Comparison of ENCODE assay signal across 8 cellular contexts in the genomic region with DNA sequence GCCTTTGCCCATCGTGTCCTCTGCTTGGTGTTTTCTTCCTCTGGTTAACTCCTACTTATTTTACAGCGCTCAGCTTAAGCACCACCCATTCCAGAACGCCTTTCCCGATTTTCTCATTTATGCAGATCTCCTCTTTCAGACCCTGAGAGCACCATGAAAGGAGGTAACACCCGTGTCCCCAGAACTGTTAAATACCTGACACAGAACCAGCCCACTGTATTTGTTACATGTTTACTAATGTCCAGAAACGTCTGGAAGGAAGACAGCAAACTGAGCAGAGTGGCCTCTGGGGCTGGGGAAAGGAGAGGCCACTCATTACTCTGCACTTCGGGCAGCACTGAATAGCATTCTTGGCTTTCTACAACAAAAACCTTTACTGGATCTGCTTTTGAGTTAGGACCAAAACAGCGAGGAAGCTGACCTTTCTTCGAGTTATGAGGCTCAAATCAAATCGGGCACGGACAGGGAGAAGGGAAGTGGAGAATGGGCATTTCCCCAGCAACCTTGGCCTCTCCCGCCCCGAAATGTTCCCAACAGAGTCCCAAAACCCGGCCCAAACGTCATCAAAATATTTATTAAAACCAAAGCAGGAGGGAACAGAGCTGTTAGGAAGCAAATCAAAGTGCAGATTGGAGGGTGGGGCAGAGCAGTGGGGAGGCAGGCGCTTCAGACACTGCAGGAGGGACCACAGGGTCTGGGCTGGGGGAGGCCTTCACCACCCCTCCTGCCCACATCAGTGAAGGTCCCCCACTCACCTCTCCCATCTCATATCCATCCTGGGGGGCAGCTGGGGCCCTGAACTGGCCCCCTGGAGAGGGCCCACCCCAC. TPM values are rescaled to one million over a fixed set of nuclear protein-coding genes. Genes with fewer than 3 reads are reported as not detected.
DNase-seq lines count a peak whose midpoint lies in the region; ATAC-seq, FAIRE-seq and TF ChIP-seq lines count a peak whose summit lies in the region.

No MANE protein-coding gene starts in this region.

- H3K4me1 ChIP-seq in GM12878 (ENCODE audit: control insufficient read depth, insufficient read depth, low read length) (peaks cover 22% of the 10 kb centered on the region), upper lobe of left lung (peaks cover 19 to 44% (median 41%) of the 10 kb centered on the region in 4 donors)

- RAD21 ChIA-PET in GM12878 (lab: Charles Lee; ENCODE audit: unreplicated experiment), result interaction anchor here (2.2 kb wide), 1 partner anchor 9 kb away, joined by 6 read pairs; a partner anchor contains a TSS

- SMC1A ChIA-PET in GM12878 (lab: Charles Lee; ENCODE audit: uncharacterized antibody, unreplicated experiment), result interaction anchor here (1.4 kb wide), 1 partner anchor 13 kb away, joined by 5 read pairs; no protein-coding TSS in a partner anchor

- TF ChIP-seq RAD21 in GM12878 (IDR thresholded peaks at IDR 0.05; ENCODE audit: insufficient read depth, low read depth, low read length), result no peak

- FAIRE-seq in GM12878 (lab: Jason Lieb, UNC), result no peak

- CTCF ChIA-PET in GM12878 (lab: Yijun Ruan, JAX), result interaction anchor here (0.7 to 0.8 kb wide), 2 partner anchors 9 to 218 kb away, joined by 3 read pairs; a partner anchor contains a TSS

- H3K36me3 ChIP-seq in GM12878 (ENCODE audit: control insufficient read depth in 2 of 2, insufficient read depth in 2 of 2, low read length in 1 of 2), result peaks cover 0 to 5% of the 10 kb centered on the region in 2 experiments; a peak in 3 of 4 replicates
- no peaks in the 10 kb centered on the region for H3K36me3 ChIP-seq in upper lobe of left lung

- TF ChIP-seq CTCF in GM12878 (IDR thresholded peaks at IDR 0.05 in 2 of 3, conservative IDR thresholded peaks at IDR 0.05 in 1 of 3; ENCODE audit: control insufficient read depth in 2 of 3, extremely low read depth in 1 of 3, insufficient read depth in 1 of 3, low read depth in 3 of 3, low read length in 3 of 3), result no peak
- TF ChIP-seq CTCF in upper lobe of left lung (IDR thresholded peaks at IDR 0.05), result no peak

- H3K79me2 ChIP-seq in GM12878 (ENCODE audit: control insufficient read depth, insufficient read depth, low read length), result peaks cover 3% of the 10 kb centered on the region

- H3K9me3 ChIP-seq in GM12878 (replicated peaks; ENCODE audit: control insufficient read depth, insufficient read depth, low read length) (no peaks in the 10 kb centered on the region), upper lobe of left lung (no peaks in the 10 kb centered on the region)

- BruUV-seq in GM12878 (replicated peaks; lab: Mats Ljungman, UMichigan), result no TSS peak

- TF ChIP-seq EP300 in GM12878 (IDR thresholded peaks at IDR 0.05; ENCODE audit: borderline replicate concordance in 1 of 2, control insufficient read depth in 1 of 2, low read depth in 2 of 2, low read length in 2 of 2) (no peak), upper lobe of left lung (IDR thresholded peaks at IDR 0.05) (no peak)

- no peaks in the 10 kb centered on the region for H3K36me3 Mint-ChIP-seq in activated T-cell treated with anti-CD3 and anti-CD28 coated beads, Interleukin-2, amount 50 U/mL, for 4 hours (ENCODE audit: insufficient read depth)
- H3K36me3 Mint-ChIP-seq in memory B cell, result peaks cover 2% of the 10 kb centered on the region

- peaks cover 42% of the 10 kb centered on the region for H3K4me1 Mint-ChIP-seq in activated T-cell treated with anti-CD3 and anti-CD28 coated beads, Interleukin-2, amount 50 U/mL, for 4 hours (ENCODE audit: low read depth)
- peaks cover 25% of the 10 kb centered on the region for H3K4me1 Mint-ChIP-seq in memory B cell

- ATAC-seq in activated T-cell treated with anti-CD3 and anti-CD28 coated beads, Interleukin-2, amount 50 U/mL, for 4 hours, result no peak
- no peak for ATAC-seq in GM12878
- no peak for ATAC-seq in memory B cell (ENCODE audit: low read depth)
- ATAC-seq in upper lobe of left lung (ENCODE audit: low FRiP score in 2 of 2), result peak in 1 of 2 donors; percentile 2
- no peak for ATAC-seq in GM19397 (IDR thresholded peaks at IDR 0.05; ENCODE audit: unreplicated experiment)
- no peak for ATAC-seq in HG02981 (IDR thresholded peaks at IDR 0.05; ENCODE audit: unreplicated experiment)

- H3K4me3 ChIP-seq in GM12878 (no peak overlapping the region), upper lobe of left lung (peak overlapping the region in 3 of 4 donors; percentile 63 to 87 (median 83))

- H3K27me3 ChIP-seq in GM12878 (replicated peaks in 1 of 2; ENCODE audit: control insufficient read depth in 2 of 2, insufficient read depth in 2 of 2, low read length in 1 of 2) (no peaks in the 10 kb centered on the region), upper lobe of left lung (no peaks in the 10 kb centered on the region)

- no peaks in the 10 kb centered on the region for H3K27me3 Mint-ChIP-seq in activated T-cell treated with anti-CD3 and anti-CD28 coated beads, Interleukin-2, amount 50 U/mL, for 4 hours (ENCODE audit: low read depth)
- H3K27me3 Mint-ChIP-seq in memory B cell, result no peaks in the 10 kb centered on the region

- no peak for DNase-seq in activated T-cell treated with anti-CD3 and anti-CD28 coated beads, Interleukin-2, amount 50 U/mL, for 4 hours
- no peak for DNase-seq in activated T-cell treated with anti-CD3 and anti-CD28 coated beads, Interleukin-2, amount 50 U/mL, for 1 hour
- DNase-seq in GM12878 (ENCODE audit: low read depth, low spot score) (no peak), memory B cell (ENCODE audit: low spot score in 2 of 2) (no peak), upper lobe of left lung (no peak), NCI-H446 treated with DMSO at 0.1 percent for 48 hours (lab: John Stamatoyannopoulos, UW) (no peak)

- POLR2A ChIA-PET in GM12878 (lab: Charles Lee), result no interaction called here

- in situ Hi-C loops in GM12878 (cut with MboI), result no loop called here

- H2AFZ ChIP-seq in GM12878 (ENCODE audit: control insufficient read depth, low read depth, low read length), result peak overlapping the region; percentile 82; the same call in 1 of the 2 replicates

- no peak overlapping the region for H3K27ac Mint-ChIP-seq in memory B cell

- no peaks in the 10 kb centered on the region for H4K20me1 ChIP-seq in GM12878 (ENCODE audit: control insufficient read depth, insufficient read depth)

- peak overlapping the region; percentile 64 for H3K4me2 ChIP-seq in GM12878 (ENCODE audit: control insufficient read depth, insufficient read depth)

- intact Hi-C loops in GM12878 (cut with micrococcal nuclease; ENCODE audit: unreplicated experiment), result no loop called here

- no peaks in the 10 kb centered on the region for H3K9me3 Mint-ChIP-seq in activated T-cell treated with anti-CD3 and anti-CD28 coated beads, Interleukin-2, amount 50 U/mL, for 4 hours
- no peaks in the 10 kb centered on the region for H3K9me3 Mint-ChIP-seq in memory B cell

- no peak overlapping the region for H3K9ac ChIP-seq in GM12878 (ENCODE audit: control insufficient read depth, insufficient read depth, low read length)

- 85% methylated on average over 16 of the region's 16 CpGs for WGBS in GM12878 (ENCODE audit: insufficient coverage, insufficient replicate concordance, low lambda C conversion rate, missing lambda C conversion rate)
- WGBS in upper lobe of left lung, 2 donors, result 44 to 54% methylated on average over 16 of the region's 16 CpGs

- no peak overlapping the region for H3K27ac ChIP-seq in GM12878 (ENCODE audit: control insufficient read depth, insufficient read depth)
- peak overlapping the region; percentile 77 to 91 (median 82) for H3K27ac ChIP-seq in upper lobe of left lung

- peak overlapping the region; percentile 67 for H3K4me3 Mint-ChIP-seq in activated T-cell treated with anti-CD3 and anti-CD28 coated beads, Interleukin-2, amount 50 U/mL, for 4 hours
- H3K4me3 Mint-ChIP-seq in memory B cell, result peak overlapping the region; percentile 72

- TF ChIP-seq POLR2A in GM12878 (IDR thresholded peaks at IDR 0.05; ENCODE audit: low read depth, low read length) (no peak; the same call in 1 of the 2 replicates), upper lobe of left lung (IDR thresholded peaks at IDR 0.05) (no peak)

RNA-seq across cellular contexts. Expression of a gene that starts 1.1 kb away (rescaled TPM):
- 10 to 100 TPM in 1 of 3 donors, 1 to 10 TPM in 2; 8.0 to 11.8 (median 9.7) TPM for total RNA-seq in activated T-cell treated with anti-CD3 and anti-CD28 coated beads, Interleukin-2, amount 50 U/mL, for 4 hours
- 19.3 and 24.9 TPM in 2 replicates for total RNA-seq in GM12878 (2013; cell fraction: nucleolus; rRNA removed)
- total RNA-seq in GM12878 (2014; rRNA removed) (14.3 and 15.6 TPM in 2 replicates), GM12878 (2014; rRNA removed; fragmentation: Illumina TruSeq; extraction: Trizol) (7.3 and 7.6 TPM in 2 replicates), GM12878 (2021) (13.6 and 14.2 TPM in 2 replicates), upper lobe of left lung (100 to 1,000 TPM in 2 of 6 donors, 10 to 100 TPM in 4; 43.4 to 309 (median 90.6) TPM)
- 1.4 TPM for polyA plus RNA-seq in GM12878 (2011; ENCODE audit: low read depth)
- polyA plus RNA-seq in GM12878 (2011; rRNA removed) (2.1 and 3.6 TPM in 2 replicates), GM12878 (2014; fragmentation: Illumina TruSeq; extraction: Trizol) (3.4 and 4.6 TPM in 2 replicates), GM12878 (2014; fragmentation: Nextera tagmentation; extraction: Ambion mirVana) (1 to 10 TPM in 1 of 2 experiments, under 1 TPM in 1; 0.21 to 1.3 TPM), GM12878 (2014; rRNA removed) (14.5 and 17.0 TPM in 2 replicates), GM12878 (2016; fragmentation: Nextera tagmentation; extraction: Ambion mirVana) (1 to 10 TPM; 7.0 to 8.5 TPM)
- polyA plus RNA-seq in GM12878 (2011; cell fraction: cytosol; rRNA removed), result 5.9 and 8.1 TPM in 2 replicates
- polyA plus RNA-seq in GM12878 (2011; cell fraction: nucleus; rRNA removed), result 30.0 and 35.4 TPM in 2 replicates
- polyA plus RNA-seq in GM12878 (2012), result 5.9 and 6.9 TPM in 2 replicates
- 2.5 and 8.5 TPM in 2 replicates for polyA minus RNA-seq in GM12878 (2011; rRNA and poly(A)+ RNA removed)
- polyA minus RNA-seq in GM12878 (2011; cell fraction: cytosol; rRNA and poly(A)+ RNA removed), result 3.2 and 5.5 TPM in 2 replicates
- 8.0 and 9.9 TPM in 2 replicates for polyA minus RNA-seq in GM12878 (2011; cell fraction: nucleus; rRNA and poly(A)+ RNA removed)

RNA-seq across cellular contexts. Expression of a gene that starts 8.6 kb away (rescaled TPM):
- total RNA-seq in activated T-cell treated with anti-CD3 and anti-CD28 coated beads, Interleukin-2, amount 50 U/mL, for 4 hours, result 1 to 10 TPM; 5.0 to 7.6 (median 6.9) TPM
- 2.4 TPM in 2 replicates for total RNA-seq in GM12878 (2013; cell fraction: nucleolus; rRNA removed)
- total RNA-seq in GM12878 (2014; rRNA removed) (4.3 and 5.0 TPM in 2 replicates), GM12878 (2014; rRNA removed; fragmentation: Illumina TruSeq; extraction: Trizol) (0.28 and 0.49 TPM in 2 replicates), GM12878 (2021) (3.6 and 3.7 TPM in 2 replicates), upper lobe of left lung (1 to 10 TPM in 5 of 6 donors, not detected in 1; 1.7 to 3.8 (median 2.1) TPM)
- polyA plus RNA-seq in GM12878 (2011; ENCODE audit: low read depth), result not detected
- polyA plus RNA-seq in GM12878 (2011; rRNA removed) (0.04 and 0.12 TPM in 2 replicates), GM12878 (2014; fragmentation: Illumina TruSeq; extraction: Trizol) (0.21 TPM in 1 of 2 replicates, not detected in the other), GM12878 (2014; fragmentation: Nextera tagmentation; extraction: Ambion mirVana) (under 1 TPM; 0.16 to 0.46 TPM), GM12878 (2014; rRNA removed) (1.3 and 2.4 TPM in 2 replicates), GM12878 (2016; fragmentation: Nextera tagmentation; extraction: Ambion mirVana) (1 to 10 TPM; 3.6 to 4.7 TPM)
- polyA plus RNA-seq in GM12878 (2011; cell fraction: cytosol; rRNA removed), result 0.19 and 0.22 TPM in 2 replicates
- 0.61 and 1.0 TPM in 2 replicates for polyA plus RNA-seq in GM12878 (2011; cell fraction: nucleus; rRNA removed)
- polyA plus RNA-seq in GM12878 (2012), result 0.90 and 1.2 TPM in 2 replicates
- 0.22 and 0.62 TPM in 2 replicates for polyA minus RNA-seq in GM12878 (2011; rRNA and poly(A)+ RNA removed)
- polyA minus RNA-seq in GM12878 (2011; cell fraction: cytosol; rRNA and poly(A)+ RNA removed), result 0.53 and 0.83 TPM in 2 replicates
- 2.9 and 5.5 TPM in 2 replicates for polyA minus RNA-seq in GM12878 (2011; cell fraction: nucleus; rRNA and poly(A)+ RNA removed)

RNA-seq across cellular contexts. Expression of a gene that starts 10.8 kb away (rescaled TPM):
- total RNA-seq in activated T-cell treated with anti-CD3 and anti-CD28 coated beads, Interleukin-2, amount 50 U/mL, for 4 hours, result 10 to 100 TPM; 57.5 to 60.2 (median 57.6) TPM
- total RNA-seq in GM12878 (2013; cell fraction: nucleolus; rRNA removed), result 8.1 and 11.3 TPM in 2 replicates
- total RNA-seq in GM12878 (2014; rRNA removed) (31.6 and 36.7 TPM in 2 replicates), GM12878 (2014; rRNA removed; fragmentation: Illumina TruSeq; extraction: Trizol) (22.8 and 26.1 TPM in 2 replicates), GM12878 (2021) (41.5 and 43.2 TPM in 2 replicates), upper lobe of left lung (10 to 100 TPM in 1 of 6 donors, 1 to 10 TPM in 5; 5.5 to 12.9 (median 6.8) TPM)
- 7.8 TPM for polyA plus RNA-seq in GM12878 (2011; ENCODE audit: low read depth)
- polyA plus RNA-seq in GM12878 (2011; rRNA removed) (10.0 and 17.8 TPM in 2 replicates), GM12878 (2014; fragmentation: Illumina TruSeq; extraction: Trizol) (13.0 and 21.6 TPM in 2 replicates), GM12878 (2014; fragmentation: Nextera tagmentation; extraction: Ambion mirVana) (1 to 10 TPM in 1 of 2 experiments, under 1 TPM in 1; 0.29 to 2.1 TPM), GM12878 (2014; rRNA removed) (50.2 and 55.4 TPM in 2 replicates), GM12878 (2016; fragmentation: Nextera tagmentation; extraction: Ambion mirVana) (10 to 100 TPM in 1 of 2 experiments, 1 to 10 TPM in 1; 3.2 to 16.7 TPM)
- polyA plus RNA-seq in GM12878 (2011; cell fraction: cytosol; rRNA removed), result 21.2 and 29.9 TPM in 2 replicates
- polyA plus RNA-seq in GM12878 (2011; cell fraction: nucleus; rRNA removed), result 53.2 and 72.7 TPM in 2 replicates
- polyA plus RNA-seq in GM12878 (2012), result 17.4 and 23.4 TPM in 2 replicates
- polyA minus RNA-seq in GM12878 (2011; rRNA and poly(A)+ RNA removed), result 11.0 and 14.8 TPM in 2 replicates
- 7.5 and 8.4 TPM in 2 replicates for polyA minus RNA-seq in GM12878 (2011; cell fraction: cytosol; rRNA and poly(A)+ RNA removed)
- polyA minus RNA-seq in GM12878 (2011; cell fraction: nucleus; rRNA and poly(A)+ RNA removed), result 5.9 and 9.2 TPM in 2 replicates

RNA-seq across cellular contexts. Expression of a gene that starts 13.2 kb away (rescaled TPM):
- total RNA-seq in activated T-cell treated with anti-CD3 and anti-CD28 coated beads, Interleukin-2, amount 50 U/mL, for 4 hours, result under 1 TPM; 0.11 to 0.38 (median 0.20) TPM
- 0.38 and 0.54 TPM in 2 replicates for total RNA-seq in GM12878 (2013; cell fraction: nucleolus; rRNA removed)
- 0.27 TPM in 1 of 2 replicates, not detected in the other for total RNA-seq in GM12878 (2014; rRNA removed)
- total RNA-seq in GM12878 (2014; rRNA removed; fragmentation: Illumina TruSeq; extraction: Trizol), result 0.05 and 0.13 TPM in 2 replicates
- total RNA-seq in GM12878 (2021), result 0.11 and 0.23 TPM in 2 replicates
- polyA plus RNA-seq in GM12878 (2011; ENCODE audit: low read depth), result not detected
- polyA plus RNA-seq in GM12878 (2011; rRNA removed), result 0.07 and 0.12 TPM in 2 replicates
- 0.10 and 0.22 TPM in 2 replicates for polyA plus RNA-seq in GM12878 (2011; cell fraction: cytosol; rRNA removed)
- 0.25 and 0.38 TPM in 2 replicates for polyA plus RNA-seq in GM12878 (2011; cell fraction: nucleus; rRNA removed)
- polyA plus RNA-seq in GM12878 (2012), result 0.13 and 0.15 TPM in 2 replicates
- polyA plus RNA-seq in GM12878 (2014; fragmentation: Illumina TruSeq; extraction: Trizol), result 0.17 and 0.24 TPM in 2 replicates
- under 1 TPM in 1 of 2 experiments, not detected in 1; 0.04 TPM for polyA plus RNA-seq in GM12878 (2014; fragmentation: Nextera tagmentation; extraction: Ambion mirVana)
- polyA plus RNA-seq in GM12878 (2014; rRNA removed), result 0.27 and 0.61 TPM in 2 replicates
- under 1 TPM; 0.32 to 0.62 TPM for polyA plus RNA-seq in GM12878 (2016; fragmentation: Nextera tagmentation; extraction: Ambion mirVana)
- 1.0 and 1.1 TPM in 2 replicates for polyA minus RNA-seq in GM12878 (2011; rRNA and poly(A)+ RNA removed)
- 0.53 TPM in 1 of 2 replicates, not detected in the other for polyA minus RNA-seq in GM12878 (2011; cell fraction: cytosol; rRNA and poly(A)+ RNA removed)
- polyA minus RNA-seq in GM12878 (2011; cell fraction: nucleus; rRNA and poly(A)+ RNA removed), result 1.1 and 1.3 TPM in 2 replicates
- not detected for total RNA-seq in upper lobe of left lung

RNA-seq across cellular contexts. Expression of a gene that starts 44.8 kb away (rescaled TPM):
- total RNA-seq in activated T-cell treated with anti-CD3 and anti-CD28 coated beads, Interleukin-2, amount 50 U/mL, for 4 hours, result 1 to 10 TPM; 4.2 to 4.9 (median 4.4) TPM
- total RNA-seq in GM12878 (2013; cell fraction: nucleolus; rRNA removed), result 5.6 and 7.9 TPM in 2 replicates
- total RNA-seq in GM12878 (2014; rRNA removed) (7.5 and 9.7 TPM in 2 replicates), GM12878 (2014; rRNA removed; fragmentation: Illumina TruSeq; extraction: Trizol) (2.1 and 3.6 TPM in 2 replicates), GM12878 (2021) (7.6 and 8.9 TPM in 2 replicates), upper lobe of left lung (10 to 100 TPM; 18.4 to 80.2 (median 29.8) TPM)
- 3.6 TPM for polyA plus RNA-seq in GM12878 (2011; ENCODE audit: low read depth)
- polyA plus RNA-seq in GM12878 (2011; rRNA removed) (2.7 and 4.9 TPM in 2 replicates), GM12878 (2014; fragmentation: Illumina TruSeq; extraction: Trizol) (1.3 and 5.4 TPM in 2 replicates), GM12878 (2014; fragmentation: Nextera tagmentation; extraction: Ambion mirVana) (10 to 100 TPM; 12.2 to 19.2 TPM), GM12878 (2014; rRNA removed) (4.8 and 5.7 TPM in 2 replicates), GM12878 (2016; fragmentation: Nextera tagmentation; extraction: Ambion mirVana) (10 to 100 TPM; 14.2 to 15.7 TPM)
- 7.3 and 7.6 TPM in 2 replicates for polyA plus RNA-seq in GM12878 (2011; cell fraction: cytosol; rRNA removed)
- polyA plus RNA-seq in GM12878 (2011; cell fraction: nucleus; rRNA removed), result 5.1 and 5.8 TPM in 2 replicates
- polyA plus RNA-seq in GM12878 (2012), result 6.0 and 6.6 TPM in 2 replicates
- 2.8 and 5.6 TPM in 2 replicates for polyA minus RNA-seq in GM12878 (2011; rRNA and poly(A)+ RNA removed)
- polyA minus RNA-seq in GM12878 (2011; cell fraction: cytosol; rRNA and poly(A)+ RNA removed), result 4.7 and 6.7 TPM in 2 replicates
- 1.8 and 1.9 TPM in 2 replicates for polyA minus RNA-seq in GM12878 (2011; cell fraction: nucleus; rRNA and poly(A)+ RNA removed)
